ENCODE assay signal across 1 cellular context in the genomic region with DNA sequence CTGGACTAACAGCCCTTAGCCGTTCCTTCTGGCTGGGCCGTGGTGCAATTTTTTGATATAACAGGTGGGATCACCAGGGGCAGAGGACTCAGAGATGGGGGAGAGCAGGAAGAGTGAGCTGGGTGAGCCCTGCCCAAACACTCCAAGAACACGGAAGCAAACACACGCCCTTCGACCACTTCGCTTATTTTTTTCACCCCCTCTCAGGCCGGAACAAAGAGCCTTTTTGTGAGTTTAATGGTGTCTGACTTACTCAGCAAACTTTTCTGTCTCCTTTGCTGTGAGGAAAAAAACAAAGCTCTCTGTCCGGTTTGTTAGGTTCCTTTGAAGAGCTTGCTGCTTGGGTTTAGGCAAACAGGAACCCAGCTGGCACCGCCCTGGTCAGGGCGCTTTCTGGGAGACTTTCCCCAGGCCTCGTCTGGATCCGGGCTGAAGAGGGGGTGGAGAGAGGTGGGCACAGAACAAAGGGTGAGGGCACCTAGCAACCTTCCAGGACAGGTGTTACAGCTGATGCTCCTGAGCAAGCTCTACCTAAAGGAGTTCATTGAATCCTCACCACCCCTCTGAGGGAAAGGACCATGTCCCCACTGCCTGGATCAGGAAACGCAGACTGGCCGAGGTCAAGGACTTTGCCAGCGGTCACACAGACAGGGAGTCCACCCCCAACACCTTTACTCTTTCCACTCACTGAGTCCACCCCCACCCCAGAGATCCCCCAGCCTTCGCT.
TF ChIP-seq lines count a peak whose summit lies in the region.

No MANE protein-coding gene starts in this region.

TF ChIP-seq in endothelial cell of umbilical vein, 7 proteins besides CTCF, POLR2A, EP300 and RAD21 (continued from another document):
- TF ChIP-seq, protein P1, sequence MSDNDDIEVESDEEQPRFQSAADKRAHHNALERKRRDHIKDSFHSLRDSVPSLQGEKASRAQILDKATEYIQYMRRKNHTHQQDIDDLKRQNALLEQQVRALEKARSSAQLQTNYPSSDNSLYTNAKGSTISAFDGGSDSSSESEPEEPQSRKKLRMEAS (IDR thresholded peaks at IDR 0.05; ENCODE audit: insufficient read depth, insufficient read length), result no peak
